18 cellular contexts compared by ENCODE assay signal in the genomic region with DNA sequence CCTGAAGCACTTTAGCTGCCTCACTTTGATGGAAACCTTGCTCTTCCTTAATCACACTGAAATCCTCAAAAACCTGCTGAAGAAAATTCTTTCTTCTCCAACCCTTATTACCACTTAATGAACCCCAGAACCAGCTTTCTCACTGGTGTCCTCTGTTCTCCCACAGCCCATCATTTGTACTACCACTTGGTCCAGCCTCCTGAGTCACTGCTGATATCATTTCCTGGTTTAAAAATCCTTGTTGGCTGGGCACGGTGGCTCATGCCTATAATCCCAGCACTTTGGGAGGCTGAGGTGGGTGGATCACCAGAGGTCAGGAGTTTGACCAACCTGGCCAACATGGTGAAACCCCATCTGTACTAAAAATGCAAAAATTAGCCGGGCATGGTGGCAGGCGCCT.
"Had no signal": no experiment of that assay in that cellular context is flagged by ENCODE, and none has a peak within 500 bp of the region (broad histone marks: within the 10 kb centered on the region; RNA-seq: fewer than 3 reads in every experiment).

No MANE protein-coding gene starts in this region.

- H3K4me1 ChIP-seq: ascending aorta, left ventricle myocardium inferior, spleen, testis, upper lobe of left lung had no signal

- H3K27me3 Mint-ChIP-seq: stimulated activated naive CD8-positive, alpha-beta T cell treated with anti-CD3 and anti-CD28 coated beads, Interleukin-15, Interleukin-2, amounts not matched to agents 100 ng/mL and 50 ng/mL, for 24 hours; T-cell had no signal

- DNase-seq: activated CD4-positive, CD25-positive, alpha-beta regulatory T cell treated with anti-CD3 and anti-CD28 coated beads, Interleukin-2, amount 50 U/mL, for 72 hours; activated naive CD4-positive, alpha-beta T cell treated with anti-CD3 and anti-CD28 coated beads for 36 hours; activated naive CD8-positive, alpha-beta T cell treated with anti-CD3 and anti-CD28 coated beads, Interleukin-2, amount 50 U/mL, for 24 hours; islet precursor cell; left ventricle myocardium inferior; natural killer cell; sigmoid colon; spleen; T-cell; T-helper 9 cell; testis; upper lobe of left lung had no signal

- H3K36me3 ChIP-seq: ascending aorta, left ventricle myocardium inferior, sigmoid colon, spleen, upper lobe of left lung had no signal

- H3K27ac Mint-ChIP-seq: activated naive CD4-positive, alpha-beta T cell treated with anti-CD3 and anti-CD28 coated beads for 36 hours; activated naive CD8-positive, alpha-beta T cell treated with anti-CD3 and anti-CD28 coated beads, Interleukin-2, amount 50 U/mL, for 24 hours; activated T-helper 2 cell treated with anti-CD3 and anti-CD28 coated beads, Interferon-gamma antibody, Interleukin-2, Interleukin-4, amounts not matched to agents 10 μg/mL and 5 μg/mL and 100 μg/mL, durations not matched to agents 14 hours and 24 hours and 36 hours; memory B cell; natural killer cell; stimulated activated naive CD8-positive, alpha-beta T cell treated with anti-CD3 and anti-CD28 coated beads, Interleukin-15, Interleukin-2, amounts not matched to agents 100 ng/mL and 50 ng/mL, for 24 hours; T-cell had no signal

- H3K27me3 ChIP-seq: ascending aorta, hepatocyte, sigmoid colon, spleen, testis, upper lobe of left lung had no signal

- H3K4me1 Mint-ChIP-seq: memory B cell, T-cell had no signal

- H3K36me3 Mint-ChIP-seq: memory B cell, natural killer cell, T-cell had no signal

- H3K9me3 ChIP-seq: ascending aorta, sigmoid colon, testis, upper lobe of left lung had no signal

- H3K4me3 Mint-ChIP-seq: activated naive CD4-positive, alpha-beta T cell treated with anti-CD3 and anti-CD28 coated beads for 36 hours; activated naive CD8-positive, alpha-beta T cell treated with anti-CD3 and anti-CD28 coated beads, Interleukin-2, amount 50 U/mL, for 24 hours; memory B cell; natural killer cell; stimulated activated naive CD8-positive, alpha-beta T cell treated with anti-CD3 and anti-CD28 coated beads, Interleukin-15, Interleukin-2, amounts not matched to agents 100 ng/mL and 50 ng/mL, for 24 hours; T-cell had no signal

- ATAC-seq: activated naive CD8-positive, alpha-beta T cell treated with anti-CD3 and anti-CD28 coated beads, Interleukin-2, amount 50 U/mL, for 24 hours; esophagus mucosa; natural killer cell; T-cell had no signal

- H3K4me3 ChIP-seq: ascending aorta, hepatocyte, left ventricle myocardium inferior, sigmoid colon, spleen, testis, upper lobe of left lung had no signal

- H3K27ac ChIP-seq: ascending aorta, hepatocyte, left ventricle myocardium inferior, sigmoid colon, spleen, testis, upper lobe of left lung had no signal
